In genomic region chr20:10683537-10683936, GRCh38 we compare ENCODE assay signal across 24 cellular contexts.
"Had no signal": no experiment of that assay in that cellular context is flagged by ENCODE, and none has a peak within 500 bp of the region (broad histone marks: within the 10 kb centered on the region; RNA-seq: fewer than 3 reads in every experiment).

No MANE protein-coding gene starts in this region.

- DNase-seq: colonic mucosa; cortex of kidney; dermis blood vessel endothelial cell; dorsolateral prefrontal cortex; effector CD4-positive, alpha-beta T cell; effector CD8-positive, alpha-beta T cell; effector memory CD4-positive, alpha-beta T cell; effector memory CD8-positive, alpha-beta T cell; endodermal cell; erythroblast; esophagus squamous epithelium; foreskin keratinocyte; foreskin melanocyte; gastrocnemius medialis; glutamatergic neuron; head of caudate nucleus; heart left ventricle; heart right ventricle had no signal

- H3K36me3 ChIP-seq: colonic mucosa, esophagus muscularis mucosa, esophagus squamous epithelium, gastrocnemius medialis, gastroesophageal sphincter, heart left ventricle, heart right ventricle had no signal

- ATAC-seq: effector memory CD8-positive, alpha-beta T cell; foreskin keratinocyte; gastrocnemius medialis; gastroesophageal sphincter; heart left ventricle; heart right ventricle had no signal

- H3K9me3 ChIP-seq: colonic mucosa, esophagus squamous epithelium, gastrocnemius medialis had no signal

- H3K27ac ChIP-seq: colonic mucosa, coronary artery, dorsolateral prefrontal cortex, epithelial cell of prostate, esophagus muscularis mucosa, esophagus squamous epithelium, foreskin keratinocyte, gastrocnemius medialis, gastroesophageal sphincter, heart left ventricle, heart right ventricle had no signal

- H3K4me3 ChIP-seq: colonic mucosa, coronary artery, dorsolateral prefrontal cortex, esophagus muscularis mucosa, esophagus squamous epithelium, gastrocnemius medialis, gastroesophageal sphincter, heart left ventricle, heart right ventricle had no signal

- H3K4me1 ChIP-seq: colonic mucosa, esophagus muscularis mucosa, gastrocnemius medialis, gastroesophageal sphincter, heart left ventricle, heart right ventricle had no signal

- H3K27me3 ChIP-seq: colonic mucosa, dorsolateral prefrontal cortex, esophagus muscularis mucosa, esophagus squamous epithelium, foreskin keratinocyte, gastrocnemius medialis, gastroesophageal sphincter, heart left ventricle, heart right ventricle had no signal

- FAIRE-seq: endothelial cell of umbilical vein, frontal cortex had no signal
